24 cellular contexts compared by ENCODE assay signal in the genomic region with DNA sequence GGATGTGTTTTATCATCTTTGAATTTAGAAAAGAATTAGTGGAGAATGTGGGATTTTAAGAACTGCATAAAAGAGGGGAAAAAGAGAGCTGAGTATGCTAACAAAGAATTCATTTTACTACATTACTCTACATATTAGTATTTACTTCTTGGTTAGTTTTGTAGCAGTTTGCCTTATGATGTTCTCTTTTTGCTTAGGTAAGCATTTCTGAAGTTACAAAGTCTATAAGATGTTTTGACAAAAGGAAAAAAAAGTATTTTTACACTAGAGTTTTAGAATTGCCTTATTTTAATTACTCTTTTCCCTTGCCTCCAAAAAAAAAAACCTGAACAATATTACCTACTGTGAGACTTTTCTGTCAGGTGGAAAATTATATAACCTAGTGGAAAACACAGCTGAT.
"Had no signal": no experiment of that assay in that cellular context is flagged by ENCODE, and none has a peak within 500 bp of the region (broad histone marks: within the 10 kb centered on the region; RNA-seq: fewer than 3 reads in every experiment).

No MANE protein-coding gene starts in this region.

- H3K4me3 ChIP-seq: coronary artery, dorsolateral prefrontal cortex, esophagus muscularis mucosa, gastroesophageal sphincter, heart right ventricle, left lung, lower lobe of right lung, mucosa of descending colon had no signal

- DNase-seq: dermis blood vessel endothelial cell; dorsolateral prefrontal cortex; effector CD4-positive, alpha-beta T cell; effector memory CD4-positive, alpha-beta T cell; foreskin keratinocyte; glutamatergic neuron; head of caudate nucleus; heart right ventricle; hippocampal formation; left cardiac atrium; left lung; left ventricle myocardium superior; lower lobe of right lung; mesenchymal stem cell; mucosa of descending colon; naive B cell had no signal

- FAIRE-seq: colon, endothelial cell of umbilical vein, frontal cortex, islet of Langerhans, keratinocyte had no signal

- H3K36me3 ChIP-seq: esophagus muscularis mucosa, gastroesophageal sphincter, heart right ventricle, left lung, lower lobe of right lung had no signal

- H3K9me3 ChIP-seq: esophagus muscularis mucosa, gastroesophageal sphincter, heart right ventricle, left lung, lower lobe of right lung, mucosa of descending colon had no signal

- H3K27me3 ChIP-seq: dorsolateral prefrontal cortex, esophagus muscularis mucosa, foreskin keratinocyte, gastroesophageal sphincter, heart right ventricle, left lung had no signal

- H3K27ac ChIP-seq: coronary artery, dorsolateral prefrontal cortex, esophagus muscularis mucosa, foreskin keratinocyte, gastroesophageal sphincter, heart right ventricle, left lung, lower lobe of right lung had no signal

- ATAC-seq: foreskin keratinocyte, gastroesophageal sphincter, heart right ventricle, left cardiac atrium, left lung, left ventricle myocardium superior, lower lobe of right lung, mucosa of descending colon had no signal

- H3K4me1 ChIP-seq: esophagus muscularis mucosa, foreskin keratinocyte, gastroesophageal sphincter, heart right ventricle, left lung, lower lobe of right lung had no signal
